1 cellular context compared by ENCODE assay signal in genomic region chr15:42581272-42581730, GRCh38.
TF ChIP-seq lines count a peak whose summit lies in the region.

No MANE protein-coding gene starts in this region.

TF ChIP-seq in GM23338, 12 proteins besides CTCF, POLR2A, EP300 and RAD21:
- TF ChIP-seq ZNF462 (CRISPR knock-in tag; IDR thresholded peaks at IDR 0.05) = no peak
- TF ChIP-seq ZNF331 (CRISPR knock-in tag; IDR thresholded peaks at IDR 0.05; ENCODE audit: low read depth) = no peak
- TF ChIP-seq ZNF114 (CRISPR knock-in tag; IDR thresholded peaks at IDR 0.05) = no peak
- TF ChIP-seq, protein P1, sequence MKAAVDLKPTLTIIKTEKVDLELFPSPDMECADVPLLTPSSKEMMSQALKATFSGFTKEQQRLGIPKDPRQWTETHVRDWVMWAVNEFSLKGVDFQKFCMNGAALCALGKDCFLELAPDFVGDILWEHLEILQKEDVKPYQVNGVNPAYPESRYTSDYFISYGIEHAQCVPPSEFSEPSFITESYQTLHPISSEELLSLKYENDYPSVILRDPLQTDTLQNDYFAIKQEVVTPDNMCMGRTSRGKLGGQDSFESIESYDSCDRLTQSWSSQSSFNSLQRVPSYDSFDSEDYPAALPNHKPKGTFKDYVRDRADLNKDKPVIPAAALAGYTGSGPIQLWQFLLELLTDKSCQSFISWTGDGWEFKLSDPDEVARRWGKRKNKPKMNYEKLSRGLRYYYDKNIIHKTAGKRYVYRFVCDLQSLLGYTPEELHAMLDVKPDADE (IDR thresholded peaks at IDR 0.05) = no peak
- no peak for TF ChIP-seq JUNB (IDR thresholded peaks at IDR 0.05; ENCODE audit: unreplicated experiment)
- no peak for TF ChIP-seq NANOG (IDR thresholded peaks at IDR 0.05; ENCODE audit: borderline replicate concordance)
- no peak for TF ChIP-seq EZH2 (IDR thresholded peaks at IDR 0.05; ENCODE audit: low read depth, unreplicated experiment)
- TF ChIP-seq POLR2AphosphoS5 (IDR thresholded peaks at IDR 0.05; ENCODE audit: low read depth) = peak; percentile 44
TF ChIP-seq in GM23338: peak in this region for 1.
